Comparison of ENCODE assay signal across 11 cellular contexts in the genomic region with DNA sequence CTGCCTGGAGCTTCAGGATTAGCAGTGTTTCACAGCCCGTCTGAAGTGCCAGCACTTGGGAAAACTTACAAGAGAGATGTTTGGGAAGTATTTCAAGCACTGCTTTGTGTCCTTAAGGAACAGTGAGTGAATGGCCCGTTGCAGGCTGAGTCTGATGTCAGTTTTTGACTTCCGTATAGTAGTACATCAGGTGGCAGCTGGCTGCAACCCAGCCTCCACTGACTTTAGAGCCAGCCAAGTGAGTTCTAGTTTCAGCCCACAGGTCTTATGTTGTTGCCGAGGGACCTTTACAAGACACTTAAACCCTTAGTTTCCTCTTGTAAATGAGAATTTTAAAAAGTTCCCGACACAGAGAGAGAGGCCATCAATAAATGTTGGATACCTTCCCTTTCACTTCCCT. TPM values are rescaled to one million over a fixed set of nuclear protein-coding genes. Genes with fewer than 3 reads are reported as not detected.
DNase-seq lines count a peak whose midpoint lies in the region; ATAC-seq and TF ChIP-seq lines count a peak whose summit lies in the region.
"Had no signal": no experiment of that assay in that cellular context is flagged by ENCODE, and none has a peak within 500 bp of the region (broad histone marks: within the 10 kb centered on the region; RNA-seq: fewer than 3 reads in every experiment).

No MANE protein-coding gene starts in this region.

- H3K27ac Mint-ChIP-seq in immature natural killer cell, result no peak overlapping the region
- H3K27ac Mint-ChIP-seq: activated CD4-positive, alpha-beta T cell treated with anti-CD3 and anti-CD28 coated beads, Interleukin-2, amount 10 ng/mL, durations not matched to agents 24 days and 14 days; activated naive CD4-positive, alpha-beta T cell treated with anti-CD3 and anti-CD28 coated beads, Interleukin-2, amount 50 U/mL, for 72 hours had no signal

- no peak for TF ChIP-seq CTCF in OCI-LY7 (conservative IDR thresholded peaks at IDR 0.05; ENCODE audit: low read length)
- no peak for TF ChIP-seq CTCF in GM20000 (IDR thresholded peaks at IDR 0.05; ENCODE audit: extremely low read depth, missing control alignments)

- no peaks in the 10 kb centered on the region for H3K9me3 Mint-ChIP-seq in immature natural killer cell
- H3K9me3 Mint-ChIP-seq: activated CD4-positive, alpha-beta T cell treated with anti-CD3 and anti-CD28 coated beads, Interleukin-2, amount 10 ng/mL, durations not matched to agents 24 days and 14 days; activated naive CD4-positive, alpha-beta T cell treated with anti-CD3 and anti-CD28 coated beads, Interleukin-2, amount 50 U/mL, for 72 hours had no signal

- H3K4me1 ChIP-seq in OCI-LY7 (ENCODE audit: insufficient read depth, low read length, poor library complexity, severe bottlenecking), result peaks cover 6% of the 10 kb centered on the region
- peaks cover 28 to 44% (median 32%) of the 10 kb centered on the region in 3 donors for H3K4me1 ChIP-seq in skeletal muscle tissue (ENCODE audit: control insufficient read depth in 3 of 3, insufficient read depth in 3 of 3, low read length in 3 of 3)

- no peak overlapping the region for H3K27ac ChIP-seq in OCI-LY7 (ENCODE audit: low read depth, low read length, poor library complexity, severe bottlenecking)
- no peak overlapping the region for H3K27ac ChIP-seq in skeletal muscle tissue (ENCODE audit: low read depth, low read length)

- BruUV-seq in OCI-LY7 (replicated peaks; lab: Mats Ljungman, UMichigan), result no TSS peak

- H3K4me3 ChIP-seq in OCI-LY7 (ENCODE audit: low read depth, low read length, poor library complexity, severe bottlenecking) (no peak overlapping the region), skeletal muscle tissue (ENCODE audit: low read length in 3 of 3) (peak overlapping the region in 2 of 3 donors; percentile 4 to 25)

- no peaks in the 10 kb centered on the region for H3K27me3 ChIP-seq in skeletal muscle tissue (ENCODE audit: control insufficient read depth in 3 of 3, insufficient read depth in 3 of 3, low read length in 3 of 3)

- H4K20me1 ChIP-seq in OCI-LY7 (ENCODE audit: insufficient read depth, low read length), result peaks cover 6% of the 10 kb centered on the region; the same call in 1 of the 2 replicates

- ATAC-seq in GM19438 (IDR thresholded peaks at IDR 0.05; ENCODE audit: low read depth, unreplicated experiment) (peak; percentile 67), HG02981 (IDR thresholded peaks at IDR 0.05; ENCODE audit: unreplicated experiment) (peak; percentile 63)
- ATAC-seq: activated naive CD4-positive, alpha-beta T cell treated with anti-CD3 and anti-CD28 coated beads, Interleukin-2, amount 50 U/mL, for 72 hours had no signal

- POLR2A ChIA-PET in OCI-LY7 (lab: Charles Lee), result interaction anchor here (1.0 kb wide), 1 partner anchor 11 kb away, joined by 3 read pairs; no protein-coding TSS in a partner anchor

- H3K36me3 ChIP-seq in OCI-LY7 (ENCODE audit: insufficient read depth, low read length) (peaks cover 7% of the 10 kb centered on the region; the same call in 1 of the 2 replicates), skeletal muscle tissue (ENCODE audit: control insufficient read depth in 3 of 3, insufficient read depth in 3 of 3, low read length in 3 of 3) (no peaks in the 10 kb centered on the region)

- no peak overlapping the region; the same call in 1 of the 2 replicates for H3K4me2 ChIP-seq in OCI-LY7 (ENCODE audit: low read length)
- H3K4me2 ChIP-seq: SK-N-SH had no signal

- H3K27me3 Mint-ChIP-seq in immature natural killer cell (ENCODE audit: low read depth in 3 of 3), result no peaks in the 10 kb centered on the region
- H3K27me3 Mint-ChIP-seq: activated CD4-positive, alpha-beta T cell treated with anti-CD3 and anti-CD28 coated beads, Interleukin-2, amount 10 ng/mL, durations not matched to agents 24 days and 14 days had no signal

- H3K9me3 ChIP-seq in OCI-LY7 (ENCODE audit: low read length) (no peaks in the 10 kb centered on the region), skeletal muscle tissue (ENCODE audit: control insufficient read depth in 3 of 3, low read length in 3 of 3) (no peaks in the 10 kb centered on the region)
- H3K9me3 ChIP-seq: SK-N-SH had no signal

- peaks cover 28 to 59% of the 10 kb centered on the region in 2 donors for H3K4me1 Mint-ChIP-seq in immature natural killer cell

- H3K4me3 Mint-ChIP-seq in immature natural killer cell, result no peak overlapping the region
- H3K4me3 Mint-ChIP-seq: activated CD4-positive, alpha-beta T cell treated with anti-CD3 and anti-CD28 coated beads, Interleukin-2, amount 10 ng/mL, durations not matched to agents 24 days and 14 days had no signal

- H3K36me3 Mint-ChIP-seq in immature natural killer cell, result peaks cover 0 to 8% (median 3%) of the 10 kb centered on the region in 3 donors

- CTCF ChIA-PET in OCI-LY7 (lab: Charles Lee; ENCODE audit: unreplicated experiment), result interaction anchor here (0.6 kb wide), 1 partner anchor 7 kb away, joined by 3 read pairs; no protein-coding TSS in a partner anchor

- peak; percentile 27 for DNase-seq in OCI-LY7 (ENCODE audit: low spot score)
- DNase-seq in cerebellar nuclear complex (lab: John Stamatoyannopoulos, UW), result no peak
- DNase-seq in GM20000 (ENCODE audit: low spot score), result no peak
- DNase-seq in immature natural killer cell, result no peak
- DNase-seq: activated CD4-positive, alpha-beta T cell treated with anti-CD3 and anti-CD28 coated beads, Interleukin-2, amount 10 ng/mL, durations not matched to agents 24 days and 14 days; NCI-H526 treated with DMSO at 0.1 percent for 48 hours; SK-N-SH had no signal

- peaks cover 46% of the 10 kb centered on the region for H3K79me2 ChIP-seq in OCI-LY7 (ENCODE audit: insufficient read depth, low read depth, low read length)

- no peaks in the 10 kb centered on the region for H3K9me2 ChIP-seq in OCI-LY7 (ENCODE audit: insufficient read depth, low read length)
- H3K9me2 ChIP-seq: SK-N-SH had no signal

- intact Hi-C loops in OCI-LY7 (cut with micrococcal nuclease; ENCODE audit: unreplicated experiment), result no loop called here

- H3K9ac ChIP-seq in skeletal muscle tissue (ENCODE audit: low read depth in 1 of 3, low read length in 3 of 3), result peak overlapping the region in 2 of 3 donors; percentile 18 to 35
- H3K9ac ChIP-seq: SK-N-SH had no signal

- no peak overlapping the region for H2AFZ ChIP-seq in OCI-LY7 (ENCODE audit: low read length)

RNA-seq across cellular contexts. Expression of a gene that starts 35.0 kb away (rescaled TPM):
- total RNA-seq in OCI-LY7 (2014; rRNA removed; shearing (Covaris generic)), result 65.6 and 75.8 TPM in 2 replicates
- total RNA-seq in OCI-LY7 (2022) (66.0 and 66.6 TPM in 2 replicates), skeletal muscle tissue (26.1 TPM)
- polyA plus RNA-seq in immature natural killer cell, result 10 to 100 TPM; 18.4 to 28.7 (median 24.8) TPM
